Comparison of ENCODE assay signal across 12 cellular contexts in genomic region chr20:3924304-3925112, GRCh38. TPM values are rescaled to one million over a fixed set of nuclear protein-coding genes. Genes with fewer than 3 reads are reported as not detected.
DNase-seq lines count a peak whose midpoint lies in the region; ATAC-seq, FAIRE-seq and TF ChIP-seq lines count a peak whose summit lies in the region.
"Had no signal": no experiment of that assay in that cellular context is flagged by ENCODE, and none has a peak within 500 bp of the region (broad histone marks: within the 10 kb centered on the region; RNA-seq: fewer than 3 reads in every experiment).

No MANE protein-coding gene starts in this region.

- ATAC-seq in naive B cell (ENCODE audit: low read depth in 2 of 2) (no peak), GM19035 (IDR thresholded peaks at IDR 0.05; ENCODE audit: unreplicated experiment) (no peak), GM19328 (IDR thresholded peaks at IDR 0.05; ENCODE audit: unreplicated experiment) (no peak)

- DNase-seq in HTR-8/SVneo (ENCODE audit: insufficient read length, low spot score) (no peak), chondrocyte (ENCODE audit: low spot score) (no peak), naive B cell (no peak), NCI-H2081 treated with DMSO at 0.1 percent for 48 hours (lab: John Stamatoyannopoulos, UW) (no peak), GM19240 (ENCODE audit: insufficient read length, low spot score) (no peak)
- DNase-seq: activated gamma-delta T cell, SK-N-SH had no signal

- no peaks in the 10 kb centered on the region for H3K27me3 ChIP-seq in BLaER1 treated with 17β-estradiol and CSF1 and Interleukin-3, amounts not matched to agents 10 nM and 100 nM

- H3K4me3 ChIP-seq in BLaER1 treated with 17β-estradiol and CSF1 and Interleukin-3, amounts not matched to agents 10 nM and 100 nM, result no peak overlapping the region

- H3K9me3 ChIP-seq in BLaER1 treated with 17β-estradiol and CSF1 and Interleukin-3, amounts not matched to agents 10 nM and 100 nM (replicated peaks in 1 of 11), result no peaks in the 10 kb centered on the region
- H3K9me3 ChIP-seq: SK-N-SH had no signal

- peak; percentile 54 for FAIRE-seq in HTR-8/SVneo (lab: Jason Lieb, UNC)
- FAIRE-seq: GM19239, urothelium cell line had no signal

- H3K27ac ChIP-seq in BLaER1 treated with 17β-estradiol and CSF1 and Interleukin-3, amounts not matched to agents 10 nM and 100 nM, result peak overlapping the region in 8 of 11 experiments; percentile 2 to 58 (median 30); a peak in 12 of 22 replicates

- H3K4me3 Mint-ChIP-seq in chondrocyte (ENCODE audit: unreplicated experiment) (no peak overlapping the region), naive B cell (no peak overlapping the region)

- peak overlapping the region; percentile 45 for H3K27ac Mint-ChIP-seq in chondrocyte (ENCODE audit: unreplicated experiment)
- peak overlapping the region in 4 of 6 donors; percentile 71 to 94 (median 88) for H3K27ac Mint-ChIP-seq in naive B cell

- H3K9ac ChIP-seq in BLaER1 treated with 17β-estradiol and CSF1 and Interleukin-3, amounts not matched to agents 10 nM and 100 nM, result peak overlapping the region in 7 of 11 experiments; percentile 2 to 62 (median 33); a peak in 7 of 22 replicates
- H3K9ac ChIP-seq: SK-N-SH had no signal

- H3K36me3 Mint-ChIP-seq in chondrocyte (ENCODE audit: low read depth) (peaks cover 30% of the 10 kb centered on the region), naive B cell (peaks cover 11 to 16% of the 10 kb centered on the region in 2 donors)

- H3K36me3 ChIP-seq in BLaER1 treated with 17β-estradiol and CSF1 and Interleukin-3, amounts not matched to agents 10 nM and 100 nM, result peaks cover 60 to 85% (median 67%) of the 10 kb centered on the region in 11 experiments

- no peak for TF ChIP-seq CTCF in chondrocyte (IDR thresholded peaks at IDR 0.05)

- H4K20me1 ChIP-seq in BLaER1 treated with 17β-estradiol and CSF1 and Interleukin-3, amounts not matched to agents 10 nM and 100 nM, result peaks cover 42 to 100% (median 98%) of the 10 kb centered on the region in 11 experiments

- H3K4me2 ChIP-seq in BLaER1 treated with 17β-estradiol and CSF1 and Interleukin-3, amounts not matched to agents 10 nM and 100 nM, result peak overlapping the region in 9 of 11 experiments; percentile 6 to 81 (median 59); a peak in 17 of 22 replicates
- H3K4me2 ChIP-seq: SK-N-SH had no signal

- H3K9me3 Mint-ChIP-seq in chondrocyte (ENCODE audit: low read depth) (no peaks in the 10 kb centered on the region), naive B cell (no peaks in the 10 kb centered on the region)

- H3K4me1 Mint-ChIP-seq in chondrocyte (ENCODE audit: low read depth) (peaks cover 43% of the 10 kb centered on the region), naive B cell (peaks cover 8 to 19% (median 14%) of the 10 kb centered on the region in 3 donors)

- H3K27me3 Mint-ChIP-seq in chondrocyte (ENCODE audit: low read depth) (no peaks in the 10 kb centered on the region), naive B cell (no peaks in the 10 kb centered on the region)

- H3K4me1 ChIP-seq in BLaER1 treated with 17β-estradiol and CSF1 and Interleukin-3, amounts not matched to agents 10 nM and 100 nM, result peaks cover 56 to 95% (median 88%) of the 10 kb centered on the region in 10 experiments

RNA-seq across cellular contexts. Expression of gene PANK2, which starts 35.3 kb away (rescaled TPM):
- total RNA-seq in chondrocyte, result 38.2 to 45.3 TPM (median 39.7 TPM) in 3 replicates
- 10 to 100 TPM; 34.8 to 57.7 (median 45.9) TPM for polyA plus RNA-seq in naive B cell (ENCODE audit: low read depth in 6 of 6)
